21 cellular contexts compared by ENCODE assay signal in the genomic region with DNA sequence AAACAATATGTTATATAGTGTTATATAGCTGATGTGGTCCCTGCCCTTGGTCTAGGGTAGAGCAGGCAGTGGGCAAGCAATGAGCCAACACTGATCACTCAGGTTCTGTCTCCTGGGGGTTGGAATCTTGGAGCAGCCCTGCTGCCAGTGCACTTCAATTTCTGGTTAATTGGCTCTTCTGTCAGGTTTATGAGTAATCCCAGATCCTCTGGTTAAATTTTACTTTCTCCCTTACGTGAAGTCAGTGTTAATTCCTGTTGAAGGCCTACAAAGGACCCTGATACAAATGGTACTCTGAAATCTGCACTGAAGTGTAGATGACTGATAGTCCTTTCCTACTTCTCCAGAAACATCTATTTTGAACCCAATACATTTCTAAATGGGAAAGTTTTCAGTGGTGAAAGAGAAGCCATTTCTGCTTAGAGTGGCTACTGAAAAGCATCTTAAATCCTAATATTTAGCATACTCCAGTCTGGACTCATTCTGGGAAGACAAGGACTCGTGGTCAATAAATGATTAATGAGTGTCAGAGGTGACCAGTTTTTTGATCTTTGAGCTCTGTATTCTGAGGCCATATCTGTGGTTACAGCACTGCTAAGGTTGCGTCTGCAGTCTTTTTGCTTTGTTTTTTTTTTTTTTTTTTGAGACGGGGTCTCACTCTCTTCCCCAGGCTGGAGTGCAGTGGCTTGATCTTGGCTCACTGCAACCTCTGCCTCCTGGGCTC.
"Had no signal": no experiment of that assay in that cellular context is flagged by ENCODE, and none has a peak within 500 bp of the region (broad histone marks: within the 10 kb centered on the region; RNA-seq: fewer than 3 reads in every experiment).

No MANE protein-coding gene starts in this region.

- H3K4me3 ChIP-seq: body of pancreas, cardiac muscle cell, gastroesophageal sphincter, heart left ventricle, left lung, upper lobe of left lung had no signal

- H3K27ac ChIP-seq: body of pancreas, cardiac muscle cell, gastroesophageal sphincter, heart left ventricle, left lung, upper lobe of left lung had no signal

- H3K27me3 ChIP-seq: body of pancreas, cardiac muscle cell, gastroesophageal sphincter, heart left ventricle, left lung, upper lobe of left lung had no signal

- ATAC-seq: activated naive CD8-positive, alpha-beta T cell treated with anti-CD3 and anti-CD28 coated beads, Interleukin-2, amount 50 U/mL, for 24 hours; activated T-cell treated with anti-CD3 and anti-CD28 coated beads, Interleukin-2, amount 50 U/mL, for 72 hours; body of pancreas; gastroesophageal sphincter; heart left ventricle; left lung; natural killer cell treated with Interleukin-12 subunit alpha and Interleukin-12 subunit beta and Interleukin-15 and Interleukin-18, amount 100 ng/mL, for 72 hours; stimulated activated naive CD8-positive, alpha-beta T cell treated with anti-CD3 and anti-CD28 coated beads, Interleukin-15, Interleukin-2, amounts not matched to agents 100 U/mL and 50 U/mL, for 24 hours had no signal

- DNase-seq: activated CD4-positive, alpha-beta memory T cell treated with anti-CD3 and anti-CD28 coated beads for 36 hours; activated CD4-positive, alpha-beta T cell treated with anti-CD3 and anti-CD28 coated beads for 48 hours; activated effector memory CD4-positive, alpha-beta T cell treated with anti-CD3 and anti-CD28 coated beads, Interleukin-2, amount 50 U/mL, for 16 hours; activated naive CD4-positive, alpha-beta T cell treated with anti-CD3 and anti-CD28 coated beads, Interleukin-2, amount 10 ng/mL, durations not matched to agents 7 days and 5 days; activated naive CD8-positive, alpha-beta T cell treated with anti-CD3 and anti-CD28 coated beads, Interleukin-2, amount 50 U/mL, for 24 hours; activated T-cell treated with anti-CD3 and anti-CD28 coated beads, Interleukin-2, amount 50 U/mL, for 72 hours; body of pancreas; cortex of kidney; endodermal cell; heart left ventricle; islet precursor cell; left lung; mammary epithelial cell; midbrain; stimulated activated CD4-positive, alpha-beta T cell treated with anti-CD3 and anti-CD28 coated beads, Interleukin-12 subunit alpha, Interleukin-12 subunit beta, amount 100 ng/mL, for 4 hours; stimulated activated CD4-positive, alpha-beta T cell treated with anti-CD3 and anti-CD28 coated beads, Interleukin-4, amount 100 ng/mL, for 4 hours; stimulated activated naive CD8-positive, alpha-beta T cell treated with anti-CD3 and anti-CD28 coated beads, Interleukin-15, Interleukin-2, amounts not matched to agents 100 U/mL and 50 U/mL, for 24 hours; upper lobe of left lung had no signal

- H3K36me3 ChIP-seq: cardiac muscle cell, gastroesophageal sphincter, heart left ventricle, left lung, upper lobe of left lung had no signal

- H3K9me3 ChIP-seq: body of pancreas, gastroesophageal sphincter, heart left ventricle, left lung, upper lobe of left lung had no signal

- H3K4me1 ChIP-seq: body of pancreas, gastroesophageal sphincter, heart left ventricle, left lung, upper lobe of left lung had no signal
